12 cellular contexts compared by ENCODE assay signal in the genomic region with DNA sequence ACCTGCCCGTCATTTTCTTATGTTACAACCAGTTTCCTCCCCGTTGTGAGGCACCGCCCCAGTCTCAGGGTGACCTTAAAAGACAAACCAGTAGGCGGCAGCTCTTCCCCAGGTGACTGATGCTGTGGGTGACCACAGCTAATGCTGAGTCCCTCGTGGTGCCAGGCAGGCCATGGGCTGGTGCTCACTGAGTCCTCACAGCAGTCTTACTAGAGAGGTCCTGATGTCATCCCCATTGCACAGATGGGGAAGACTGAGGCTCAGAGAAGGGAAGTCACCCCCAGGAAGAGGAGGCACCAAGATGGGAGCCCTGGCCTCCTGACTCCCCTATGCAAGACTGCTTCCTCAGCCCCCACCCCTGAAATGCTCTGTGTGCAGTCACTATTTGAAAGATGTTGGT. TPM values are rescaled to one million over a fixed set of nuclear protein-coding genes. Genes with fewer than 3 reads are reported as not detected.
DNase-seq lines count a peak whose midpoint lies in the region; ATAC-seq and TF ChIP-seq lines count a peak whose summit lies in the region.
"Had no signal": no experiment of that assay in that cellular context is flagged by ENCODE, and none has a peak within 500 bp of the region (broad histone marks: within the 10 kb centered on the region; RNA-seq: fewer than 3 reads in every experiment).

No MANE protein-coding gene starts in this region.

- CTCF ChIA-PET in naive thymus-derived CD4-positive, alpha-beta T cell (lab: Charles Lee): no interaction called here

- H2AFZ ChIP-seq in Loucy (ENCODE audit: low read length): no peak overlapping the region

- peaks cover 0 to 2% (median 0%) of the 10 kb centered on the region in 11 donors for H3K9me3 Mint-ChIP-seq in naive thymus-derived CD4-positive, alpha-beta T cell
- H3K9me3 Mint-ChIP-seq in type B pancreatic cell: no peaks in the 10 kb centered on the region

- peak overlapping the region in 3 of 9 donors; percentile 45 to 67 (median 51) for H3K27ac Mint-ChIP-seq in naive thymus-derived CD4-positive, alpha-beta T cell
- no peak overlapping the region for H3K27ac Mint-ChIP-seq in type B pancreatic cell

- H3K36me3 Mint-ChIP-seq in naive thymus-derived CD4-positive, alpha-beta T cell: peaks cover 0 to 7% (median 0%) of the 10 kb centered on the region in 5 donors
- no peaks in the 10 kb centered on the region for H3K36me3 Mint-ChIP-seq in type B pancreatic cell

- H3F3A ChIP-seq in Loucy (ENCODE audit: low read depth): no peaks in the 10 kb centered on the region

- no peaks in the 10 kb centered on the region for H3K36me3 ChIP-seq in Loucy (ENCODE audit: insufficient read depth, low read length)
- H3K36me3 ChIP-seq in naive thymus-derived CD4-positive, alpha-beta T cell (ENCODE audit: control insufficient read depth in 2 of 3, insufficient read depth in 3 of 3, low read length in 3 of 3): no peaks in the 10 kb centered on the region
- no peaks in the 10 kb centered on the region; the same call in 1 of the 2 replicates for H3K36me3 ChIP-seq in MG63

- intact Hi-C loops in naive thymus-derived CD4-positive, alpha-beta T cell (cut with micrococcal nuclease): no loop called here

- H3K9me2 ChIP-seq in Loucy (replicated peaks; ENCODE audit: low read depth, low read length): no peaks in the 10 kb centered on the region

- no peak overlapping the region for H3K4me3 Mint-ChIP-seq in naive thymus-derived CD4-positive, alpha-beta T cell
- H3K4me3 Mint-ChIP-seq in type B pancreatic cell: no peak overlapping the region

- H3K79me2 ChIP-seq in Loucy (ENCODE audit: insufficient read depth, low read length): no peaks in the 10 kb centered on the region

- H3K4me1 ChIP-seq in Loucy (ENCODE audit: insufficient read depth, low read length, poor library complexity, severe bottlenecking): peaks cover 26% of the 10 kb centered on the region
- H3K4me1 ChIP-seq in naive thymus-derived CD4-positive, alpha-beta T cell (ENCODE audit: control insufficient read depth in 2 of 2, insufficient read depth in 2 of 2, low read length in 2 of 2): peaks cover 0 to 15% of the 10 kb centered on the region in 2 donors

- POLR2A ChIA-PET in naive thymus-derived CD4-positive, alpha-beta T cell (lab: Charles Lee): interaction anchor here (1.8 kb wide), 1 partner anchor 9 kb away, joined by 5 read pairs; no protein-coding TSS in a partner anchor

- H3K9me3 ChIP-seq in Loucy (ENCODE audit: insufficient read depth, low read depth, low read length): no peaks in the 10 kb centered on the region
- peaks cover 0 to 4% (median 0%) of the 10 kb centered on the region in 3 experiments for H3K9me3 ChIP-seq in naive thymus-derived CD4-positive, alpha-beta T cell (ENCODE audit: control insufficient read depth in 2 of 3, low read length in 3 of 3)
- no peaks in the 10 kb centered on the region for H3K9me3 ChIP-seq in MG63

- DNase-seq in NCI-H748 (lab: John Stamatoyannopoulos, UW; ENCODE audit: unreplicated experiment) (peak; percentile 50), NCI-H748 treated with DMSO at 0.1 percent for 48 hours (lab: John Stamatoyannopoulos, UW) (no peak), MG63 (no peak), type B pancreatic cell (ENCODE audit: extremely low spot score, unreplicated experiment) (no peak)
- peak; percentile 19 to 45 for DNase-seq in activated CD4-positive, alpha-beta T cell treated with anti-CD3 and anti-CD28 coated beads, Interleukin-2, amount 50 U/mL, for 48 hours
- DNase-seq in naive thymus-derived CD4-positive, alpha-beta T cell: no peak
- DNase-seq: NCI-H187 treated with DMSO at 0.1 percent for 48 hours had no signal

- H4K20me1 ChIP-seq in Loucy (ENCODE audit: insufficient read depth, low read length, poor library complexity, severe bottlenecking): no peaks in the 10 kb centered on the region

- H3K4me1 Mint-ChIP-seq in naive thymus-derived CD4-positive, alpha-beta T cell: peaks cover 15 to 33% (median 22%) of the 10 kb centered on the region in 7 donors
- H3K4me1 Mint-ChIP-seq in type B pancreatic cell (ENCODE audit: unreplicated experiment): peaks cover 15% of the 10 kb centered on the region

- no peak overlapping the region for H3K4me2 ChIP-seq in Loucy (ENCODE audit: low read depth, low read length, poor library complexity, severe bottlenecking)

- TF ChIP-seq CTCF in Loucy (conservative IDR thresholded peaks at IDR 0.05; ENCODE audit: low read length) (peak; percentile 35), type B pancreatic cell (conservative IDR thresholded peaks at IDR 0.05) (no peak)

- H3K9ac ChIP-seq in Loucy (ENCODE audit: low read depth, low read length, poor library complexity, severe bottlenecking): no peak overlapping the region

- no peaks in the 10 kb centered on the region for H3K27me3 ChIP-seq in Loucy (ENCODE audit: insufficient read depth, low read length, poor library complexity, severe bottlenecking)
- H3K27me3 ChIP-seq in naive thymus-derived CD4-positive, alpha-beta T cell (ENCODE audit: control insufficient read depth in 2 of 2, insufficient read depth in 2 of 2, low read length in 2 of 2): no peaks in the 10 kb centered on the region
- no peaks in the 10 kb centered on the region for H3K27me3 ChIP-seq in MG63

- ATAC-seq in naive thymus-derived CD4-positive, alpha-beta T cell: peak; percentile 76
- ATAC-seq in GM19452 (IDR thresholded peaks at IDR 0.05; ENCODE audit: unreplicated experiment): no peak

- no peak overlapping the region for H3K27ac ChIP-seq in naive thymus-derived CD4-positive, alpha-beta T cell (ENCODE audit: low read depth, low read length)

- H3K4me3 ChIP-seq in Loucy (ENCODE audit: low read length, poor library complexity, severe bottlenecking): no peak overlapping the region
- H3K4me3 ChIP-seq in naive thymus-derived CD4-positive, alpha-beta T cell (ENCODE audit: low read length): no peak overlapping the region
- no peak overlapping the region for H3K4me3 ChIP-seq in MG63

- no peaks in the 10 kb centered on the region for H3K27me3 Mint-ChIP-seq in naive thymus-derived CD4-positive, alpha-beta T cell
- H3K27me3 Mint-ChIP-seq in type B pancreatic cell: no peaks in the 10 kb centered on the region

RNA-seq across cellular contexts. Expression of a gene that starts 1.0 kb away (rescaled TPM):
- total RNA-seq in naive thymus-derived CD4-positive, alpha-beta T cell: under 1 TPM in 3 of 5 experiments, not detected in 2; 0.22 to 0.38 (median 0.27) TPM
- under 1 TPM; 0.11 to 0.20 TPM for polyA plus RNA-seq in naive thymus-derived CD4-positive, alpha-beta T cell
- not detected in 2 replicates for total RNA-seq in MG63 (2014; rRNA removed; shearing (Covaris generic); ENCODE audit: low replicate concordance)
- total RNA-seq in type B pancreatic cell (ENCODE audit: low replicate concordance): 0.26 and 8.0 TPM in 2 replicates
- total RNA-seq: A673, kidney epithelial cell, urinary bladder had no signal

RNA-seq across cellular contexts. Expression of a gene that starts 7.7 kb away (rescaled TPM):
- 1 to 10 TPM; 7.8 to 9.5 (median 8.6) TPM for total RNA-seq in naive thymus-derived CD4-positive, alpha-beta T cell
- polyA plus RNA-seq in naive thymus-derived CD4-positive, alpha-beta T cell: 10 to 100 TPM; 17.0 to 28.7 TPM
- total RNA-seq in MG63 (2014; rRNA removed; shearing (Covaris generic); ENCODE audit: low replicate concordance): 15.9 and 26.7 TPM in 2 replicates
- total RNA-seq in type B pancreatic cell (ENCODE audit: low replicate concordance): 12.0 and 13.9 TPM in 2 replicates

RNA-seq across cellular contexts. Expression of a gene that starts 8.1 kb away (rescaled TPM):
- 1 to 10 TPM in 4 of 5 experiments, under 1 TPM in 1; 0.29 to 9.9 (median 4.6) TPM for total RNA-seq in naive thymus-derived CD4-positive, alpha-beta T cell
- 1 to 10 TPM in 1 of 2 donors, under 1 TPM in 1; 0.73 to 1.7 TPM for polyA plus RNA-seq in naive thymus-derived CD4-positive, alpha-beta T cell
- total RNA-seq in MG63 (2014; rRNA removed; shearing (Covaris generic); ENCODE audit: low replicate concordance): not detected in 2 replicates
- 0.10 TPM in 1 of 2 replicates, not detected in the other for total RNA-seq in type B pancreatic cell (ENCODE audit: low replicate concordance)
- total RNA-seq: A673, kidney epithelial cell, urinary bladder had no signal
- polyA plus RNA-seq: urinary bladder had no signal

RNA-seq across cellular contexts. Expression of a gene that starts 27.3 kb away (rescaled TPM):
- total RNA-seq in naive thymus-derived CD4-positive, alpha-beta T cell: 10 to 100 TPM in 4 of 5 experiments, 1 to 10 TPM in 1; 9.5 to 22.3 (median 10.8) TPM
- 10 to 100 TPM; 16.6 to 20.2 TPM for polyA plus RNA-seq in naive thymus-derived CD4-positive, alpha-beta T cell
- total RNA-seq in MG63 (2014; rRNA removed; shearing (Covaris generic); ENCODE audit: low replicate concordance): 5.8 and 18.7 TPM in 2 replicates
- total RNA-seq in type B pancreatic cell (ENCODE audit: low replicate concordance): 21.5 and 21.9 TPM in 2 replicates

Comparison
In these comparisons a context has a peak if more than half of its experiments do, and no peak if none do; other contexts are left out.
1. DNase-seq: peak in NCI-H748 (single experiment) and activated CD4-positive, alpha-beta T cell treated with anti-CD3 and anti-CD28 coated beads, Interleukin-2, amount 50 U/mL, for 48 hours (2 of 2); none in NCI-H748 treated with DMSO at 0.1 percent for 48 hours (single experiment), naive thymus-derived CD4-positive, alpha-beta T cell (0 of 9), MG63 (single experiment) and type B pancreatic cell (single experiment).